In genomic region chr4:1116837-1117236, GRCh38 we compare ENCODE assay signal across 17 cellular contexts. TPM values are rescaled to one million over a fixed set of nuclear protein-coding genes. Genes with fewer than 3 reads are reported as not detected.
DNase-seq lines count a peak whose midpoint lies in the region; ATAC-seq and TF ChIP-seq lines count a peak whose summit lies in the region.
"Had no signal": no experiment of that assay in that cellular context is flagged by ENCODE, and none has a peak within 500 bp of the region (broad histone marks: within the 10 kb centered on the region; RNA-seq: fewer than 3 reads in every experiment).

No MANE protein-coding gene starts in this region.

- peak; percentile 50 for TF ChIP-seq CTCF in kidney epithelial cell (IDR thresholded peaks at IDR 0.05; ENCODE audit: insufficient read depth, low read length, poor library complexity, severe bottlenecking)

- in situ Hi-C loops in ACHN (cut with HindIII; ENCODE audit: low pct_ligation_motif_present, low pct_unique_long_range_greater_than_20kb, low sequenced_read_pairs): no loop called here

- DNase-seq in ACHN: peak; percentile 36
- peak; percentile 28 for DNase-seq in LHCN-M2 (ENCODE audit: low read depth)
- peak; percentile 24 for DNase-seq in cerebellar cortex (ENCODE audit: low spot score)
- DNase-seq in kidney epithelial cell (ENCODE audit: low read depth): peak; percentile 35
- DNase-seq in ecto neural progenitor cell (ENCODE audit: low spot score): no peak
- DNase-seq: activated CD4-positive, alpha-beta memory T cell treated with anti-CD3 and anti-CD28 coated beads for 36 hours; activated naive CD8-positive, alpha-beta T cell treated with anti-CD3 and anti-CD28 coated beads, Interleukin-2, amount 50 U/mL, for 24 hours; erythroblast; IMR-90; left ventricle myocardium inferior; NCI-H2227 treated with DMSO at 0.1 percent for 48 hours had no signal

- no peak overlapping the region for H3K4me3 ChIP-seq in kidney epithelial cell (ENCODE audit: low read depth, low read length)
- H3K4me3 ChIP-seq: A549, left ventricle myocardium inferior, prostate gland had no signal

- ATAC-seq in HG03460 (IDR thresholded peaks at IDR 0.05; ENCODE audit: unreplicated experiment) (no peak), GM18867 (IDR thresholded peaks at IDR 0.05; ENCODE audit: unreplicated experiment) (no peak), HG02798 (IDR thresholded peaks at IDR 0.05; ENCODE audit: poor library complexity, unreplicated experiment) (no peak)
- ATAC-seq: A549; activated naive CD8-positive, alpha-beta T cell treated with anti-CD3 and anti-CD28 coated beads, Interleukin-2, amount 50 U/mL, for 24 hours; SK-N-SH treated with all-trans-retinoic acid at 6 μM for 48 hours had no signal

- H3K27me3 ChIP-seq in kidney epithelial cell (ENCODE audit: control insufficient read depth, insufficient read depth, low read length): peaks cover 6% of the 10 kb centered on the region

- H3K36me3 ChIP-seq in kidney epithelial cell (ENCODE audit: control insufficient read depth, insufficient read depth, low read length): no peaks in the 10 kb centered on the region
- H3K36me3 ChIP-seq: left ventricle myocardium inferior, prostate gland had no signal

RNA-seq across cellular contexts. Expression of gene RNF212, which starts 3.5 kb away (rescaled TPM):
- total RNA-seq in LHCN-M2 (2014; rRNA removed) (not detected in 2 replicates), kidney epithelial cell (5.2 and 13.0 TPM in 2 replicates)
- polyA plus RNA-seq in LHCN-M2 (2012): not detected
- total RNA-seq: left ventricle myocardium inferior had no signal

RNA-seq across cellular contexts. Expression of gene SPON2, which starts 55.5 kb away (rescaled TPM):
- total RNA-seq in LHCN-M2 (2014; rRNA removed): 0.58 and 1.1 TPM in 2 replicates
- polyA plus RNA-seq in LHCN-M2 (2012): 0.43 TPM
- total RNA-seq in kidney epithelial cell: 9.7 and 10.9 TPM in 2 replicates
